Comparison of ENCODE assay signal across 25 cellular contexts in the genomic region with DNA sequence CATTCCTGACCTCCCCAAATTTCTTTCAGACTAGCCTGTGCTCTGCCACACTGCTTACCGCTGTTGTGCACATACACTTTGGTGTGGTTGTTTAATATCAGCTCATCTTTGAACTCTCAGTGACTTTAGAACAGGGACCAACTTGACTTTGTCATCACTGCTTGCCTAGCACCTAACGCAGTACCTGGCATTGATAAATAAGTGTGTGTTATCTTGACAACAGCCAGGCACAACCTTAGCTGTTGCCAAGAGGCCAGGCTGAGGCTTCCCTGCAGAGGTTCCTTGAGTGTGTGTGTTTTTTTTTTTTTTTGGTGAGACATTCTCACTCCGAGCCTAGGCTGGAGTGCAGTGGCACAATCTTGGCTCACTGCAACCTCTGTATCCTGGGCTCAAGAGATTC. TPM values are rescaled to one million over a fixed set of nuclear protein-coding genes. Genes with fewer than 3 reads are reported as not detected.
DNase-seq lines count a peak whose midpoint lies in the region; ATAC-seq and TF ChIP-seq lines count a peak whose summit lies in the region.
"Had no signal": no experiment of that assay in that cellular context is flagged by ENCODE, and none has a peak within 500 bp of the region (broad histone marks: within the 10 kb centered on the region; RNA-seq: fewer than 3 reads in every experiment).

No MANE protein-coding gene starts in this region.

- H3K9me3 ChIP-seq in right atrium auricular region = no peaks in the 10 kb centered on the region
- no peaks in the 10 kb centered on the region for H3K9me3 ChIP-seq in cardiac muscle cell (ENCODE audit: low read depth)
- H3K9me3 ChIP-seq in right cardiac atrium (ENCODE audit: control insufficient read depth, low read length) = no peaks in the 10 kb centered on the region
- H3K9me3 ChIP-seq: A549; BE2C; BLaER1 treated with 17β-estradiol and CSF1 and Interleukin-3, amounts not matched to agents 10 nM and 100 nM had no signal

- ATAC-seq in Right ventricle myocardium superior (ENCODE audit: poor library complexity) (peak; percentile 87), left cardiac atrium (peak; percentile 45 to 95), right cardiac atrium (peak; percentile 65 to 89)
- ATAC-seq: A549, GM12878, HCT116 had no signal

- no peak for DNase-seq in Right ventricle myocardium superior
- DNase-seq in right atrium auricular region (ENCODE audit: low spot score) = no peak
- DNase-seq in cardiac muscle cell (ENCODE audit: low read depth in 1 of 2, low spot score in 1 of 2) = peak; percentile 28 to 80
- no peak for DNase-seq in left cardiac atrium
- no peak for DNase-seq in right cardiac atrium
- DNase-seq in activated CD4-positive, alpha-beta T cell treated with anti-CD3 and anti-CD28 coated beads for 4 hours = no peak
- DNase-seq in NCI-H146 (lab: John Stamatoyannopoulos, UW) = no peak
- no peak for DNase-seq in DMS53 treated with DMSO at 0.1 percent for 48 hours (lab: John Stamatoyannopoulos, UW; ENCODE audit: unreplicated experiment)
- DNase-seq: 8988T; ACHN; AML-193; BE2C; Calu3; CD4-positive, alpha-beta memory T cell; COR-L47; DMS79; EL; GDM1; GOT3; H7; HFFc6 had no signal

- H3K27me3 ChIP-seq in right atrium auricular region (no peaks in the 10 kb centered on the region), cardiac muscle cell (no peaks in the 10 kb centered on the region), right cardiac atrium (ENCODE audit: control insufficient read depth, insufficient read depth) (no peaks in the 10 kb centered on the region)
- H3K27me3 ChIP-seq: BE2C; BLaER1 treated with 17β-estradiol and CSF1 and Interleukin-3, amounts not matched to agents 10 nM and 100 nM had no signal

- intact Hi-C loops in Right ventricle myocardium superior (cut with DNase I) = no loop called here
- intact Hi-C loops in left cardiac atrium (cut with DNase I) = no loop called here
- intact Hi-C loops in right cardiac atrium (cut with DNase I) = no loop called here

- 59% methylated on average over 3 of the region's 3 CpGs for WGBS in right cardiac atrium

- H3K36me3 ChIP-seq in right atrium auricular region (no peaks in the 10 kb centered on the region), cardiac muscle cell (no peaks in the 10 kb centered on the region)
- H3K36me3 ChIP-seq: BE2C; BLaER1 treated with 17β-estradiol and CSF1 and Interleukin-3, amounts not matched to agents 10 nM and 100 nM had no signal

- H3K4me3 ChIP-seq in right atrium auricular region (no peak overlapping the region), cardiac muscle cell (no peak overlapping the region), right cardiac atrium (ENCODE audit: low read length) (no peak overlapping the region)
- H3K4me3 ChIP-seq: A549; BLaER1 treated with 17β-estradiol and CSF1 and Interleukin-3, amounts not matched to agents 10 nM and 100 nM; GM12878 had no signal

- no peak for TF ChIP-seq CTCF in right atrium auricular region (IDR thresholded peaks at IDR 0.05)
- TF ChIP-seq CTCF in cardiac muscle cell (IDR thresholded peaks at IDR 0.05; ENCODE audit: low read depth, low read length) = no peak

- no peak overlapping the region for H3K27ac ChIP-seq in right atrium auricular region
- peak overlapping the region; percentile 72 for H3K27ac ChIP-seq in cardiac muscle cell
- no peak overlapping the region for H3K27ac ChIP-seq in right cardiac atrium (ENCODE audit: low read length)
- H3K27ac ChIP-seq: A549; BLaER1 treated with 17β-estradiol and CSF1 and Interleukin-3, amounts not matched to agents 10 nM and 100 nM had no signal

- H3K4me1 ChIP-seq in right atrium auricular region = peaks cover 0 to 9% of the 10 kb centered on the region in 2 donors
- H3K4me1 ChIP-seq in cardiac muscle cell (ENCODE audit: low read depth) = peaks cover 34% of the 10 kb centered on the region
- H3K4me1 ChIP-seq in right cardiac atrium (ENCODE audit: control insufficient read depth, insufficient read depth, low read length) = no peaks in the 10 kb centered on the region
- H3K4me1 ChIP-seq: A549; BE2C; BLaER1 treated with 17β-estradiol and CSF1 and Interleukin-3, amounts not matched to agents 10 nM and 100 nM had no signal

RNA-seq across cellular contexts. Expression of gene SLC28A3, which starts 41.0 kb away (rescaled TPM):
- 0.24 TPM for total RNA-seq in Right ventricle myocardium superior
- 1 to 10 TPM in 1 of 2 donors, under 1 TPM in 1; 0.33 to 4.4 TPM for total RNA-seq in right atrium auricular region
- 1.0 and 1.5 TPM in 2 replicates for total RNA-seq in cardiac muscle cell
- polyA plus RNA-seq in cardiac muscle cell = 0.70 and 2.1 TPM in 2 replicates
- total RNA-seq in left cardiac atrium = 1 to 10 TPM in 1 of 2 donors, under 1 TPM in 1; 0.63 to 1.2 TPM
- total RNA-seq in right cardiac atrium = under 1 TPM; 0.11 to 0.26 (median 0.19) TPM
- not detected for polyA plus RNA-seq in right cardiac atrium
- total RNA-seq: CD4-positive, alpha-beta memory T cell; H7 had no signal
- polyA plus RNA-seq: A549; CD4-positive, alpha-beta memory T cell had no signal

Comparison
In these comparisons a context has a peak if more than half of its experiments do, and no peak if none do; other contexts are left out.
1. DNase-seq: peak in cardiac muscle cell (2 of 2); none in Right ventricle myocardium superior (single experiment), right atrium auricular region (single experiment), left cardiac atrium (single experiment), right cardiac atrium (0 of 3), activated CD4-positive, alpha-beta T cell treated with anti-CD3 and anti-CD28 coated beads for 4 hours (0 of 2), NCI-H146 (single experiment) and DMS53 treated with DMSO at 0.1 percent for 48 hours (single experiment).
2. Peak in every context shown above with its lines, with median percentiles within 50 percentile points of each other: ATAC-seq.